ENCODE assay signal across 20 cellular contexts in the genomic region with DNA sequence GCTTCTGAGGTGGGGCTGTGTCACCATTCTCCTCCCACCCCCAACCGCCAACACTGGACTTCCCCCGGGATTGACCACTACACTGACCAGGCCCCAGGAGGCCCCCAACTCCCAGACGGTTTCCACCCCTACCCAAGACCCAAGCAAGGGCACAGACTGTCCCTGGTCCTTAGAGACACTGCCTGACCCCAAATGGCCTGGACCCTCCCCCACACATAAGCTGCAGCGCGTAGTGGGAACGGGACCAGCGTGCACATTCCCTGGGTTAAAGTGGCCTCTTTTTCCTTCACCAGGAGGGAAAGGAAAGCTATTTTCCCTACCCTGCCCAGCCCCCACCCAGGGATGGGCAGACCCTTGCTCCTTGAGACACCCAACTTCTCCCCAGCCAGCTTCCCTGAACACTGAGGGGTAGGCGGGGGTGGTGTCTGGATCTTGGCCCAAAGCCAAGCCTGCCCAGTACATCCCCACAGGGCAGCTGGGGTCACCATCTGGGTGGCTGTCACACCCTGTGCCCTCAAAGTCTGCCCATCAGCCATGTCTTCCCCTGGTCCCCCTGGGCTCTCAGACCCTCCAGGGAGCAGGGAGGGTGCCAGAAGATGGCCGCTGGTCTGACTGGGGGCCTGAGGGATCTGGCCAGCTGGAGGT. TPM values are rescaled to one million over a fixed set of nuclear protein-coding genes. Genes with fewer than 3 reads are reported as not detected.
DNase-seq lines count a peak whose midpoint lies in the region; ATAC-seq and TF ChIP-seq lines count a peak whose summit lies in the region.
"Had no signal": no experiment of that assay in that cellular context is flagged by ENCODE, and none has a peak within 500 bp of the region (broad histone marks: within the 10 kb centered on the region; RNA-seq: fewer than 3 reads in every experiment).

No MANE protein-coding gene starts in this region.

- H3K27ac ChIP-seq in VCaP = peak overlapping the region; percentile 85; the same call in 1 of the 2 replicates
- H3K27ac ChIP-seq: esophagus squamous epithelium, right atrium auricular region had no signal

- H3K27me3 Mint-ChIP-seq in activated naive CD4-positive, alpha-beta T cell treated with anti-CD3 and anti-CD28 coated beads, Interleukin-2, amount 50 U/mL, for 24 hours = peaks cover 8% of the 10 kb centered on the region
- peaks cover 26% of the 10 kb centered on the region for H3K27me3 Mint-ChIP-seq in activated naive CD4-positive, alpha-beta T cell treated with anti-CD3 and anti-CD28 coated beads for 36 hours (ENCODE audit: low read depth)

- H3K27ac Mint-ChIP-seq in activated naive CD4-positive, alpha-beta T cell treated with anti-CD3 and anti-CD28 coated beads, Interleukin-2, amount 50 U/mL, for 24 hours = no peak overlapping the region
- no peak overlapping the region for H3K27ac Mint-ChIP-seq in activated naive CD4-positive, alpha-beta T cell treated with anti-CD3 and anti-CD28 coated beads for 36 hours
- no peak overlapping the region for H3K27ac Mint-ChIP-seq in stimulated activated effector memory CD8-positive, alpha-beta T cell treated with anti-CD3 and anti-CD28 coated beads, Interleukin-12 subunit alpha, Interleukin-12 subunit beta, amount 100 ng/mL, for 72 hours
- H3K27ac Mint-ChIP-seq: activated naive CD8-positive, alpha-beta T cell; CD14-positive monocyte; effector memory CD8-positive, alpha-beta T cell had no signal

- no peak for TF ChIP-seq CTCF in VCaP (conservative IDR thresholded peaks at IDR 0.05)

- H3K36me3 Mint-ChIP-seq in activated naive CD4-positive, alpha-beta T cell treated with anti-CD3 and anti-CD28 coated beads, Interleukin-2, amount 50 U/mL, for 24 hours = no peaks in the 10 kb centered on the region
- no peaks in the 10 kb centered on the region for H3K36me3 Mint-ChIP-seq in activated naive CD4-positive, alpha-beta T cell treated with anti-CD3 and anti-CD28 coated beads for 36 hours (ENCODE audit: low read depth)
- peaks cover 7% of the 10 kb centered on the region for H3K36me3 Mint-ChIP-seq in stimulated activated effector memory CD8-positive, alpha-beta T cell treated with anti-CD3 and anti-CD28 coated beads, Interleukin-12 subunit alpha, Interleukin-12 subunit beta, amount 100 ng/mL, for 72 hours
- H3K36me3 Mint-ChIP-seq: activated naive CD8-positive, alpha-beta T cell; CD14-positive monocyte had no signal

- H3K4me1 Mint-ChIP-seq in activated naive CD4-positive, alpha-beta T cell treated with anti-CD3 and anti-CD28 coated beads, Interleukin-2, amount 50 U/mL, for 24 hours = peaks cover 6% of the 10 kb centered on the region
- peaks cover 7% of the 10 kb centered on the region for H3K4me1 Mint-ChIP-seq in activated naive CD4-positive, alpha-beta T cell treated with anti-CD3 and anti-CD28 coated beads for 36 hours (ENCODE audit: low read depth)
- peaks cover 14% of the 10 kb centered on the region for H3K4me1 Mint-ChIP-seq in stimulated activated effector memory CD8-positive, alpha-beta T cell treated with anti-CD3 and anti-CD28 coated beads, Interleukin-12 subunit alpha, Interleukin-12 subunit beta, amount 100 ng/mL, for 72 hours

- no peak for ATAC-seq in stimulated activated effector memory CD8-positive, alpha-beta T cell treated with anti-CD3 and anti-CD28 coated beads, Interleukin-12 subunit alpha, Interleukin-12 subunit beta, amount 100 ng/mL, for 72 hours
- ATAC-seq: effector memory CD8-positive, alpha-beta T cell; Right ventricle myocardium inferior had no signal

- no peak for DNase-seq in activated naive CD4-positive, alpha-beta T cell treated with anti-CD3 and anti-CD28 coated beads for 36 hours
- no peak for DNase-seq in stimulated activated effector memory CD8-positive, alpha-beta T cell treated with anti-CD3 and anti-CD28 coated beads, Interleukin-12 subunit alpha, Interleukin-12 subunit beta, amount 100 ng/mL, for 72 hours (ENCODE audit: low spot score in 2 of 2)
- no peak for DNase-seq in cortex of kidney (lab: John Stamatoyannopoulos, UW)
- DNase-seq in effector CD4-positive, alpha-beta T cell = no peak
- DNase-seq: activated CD4-positive, alpha-beta T cell treated with anti-CD3 and anti-CD28 coated beads for 4 hours; DMS 273 treated with DMSO at 0.1 percent for 48 hours; effector memory CD8-positive, alpha-beta T cell; esophagus squamous epithelium; HCEC 1CT; mammary epithelial cell; NCI-H1092 treated with DMSO at 0.1 percent for 48 hours; NCI-H2081 treated with DMSO at 0.1 percent for 48 hours; NCI-H446 treated with DMSO at 0.1 percent for 48 hours; occipital lobe had no signal

- intact Hi-C loops in activated naive CD4-positive, alpha-beta T cell treated with anti-CD3 and anti-CD28 coated beads for 36 hours (cut with micrococcal nuclease) = no loop called here

- CTCF ChIA-PET in activated naive CD4-positive, alpha-beta T cell treated with anti-CD3 and anti-CD28 coated beads for 36 hours (lab: Charles Lee) = interaction anchor here (1.4 to 1.6 kb wide), 2 partner anchors 10 to 21 kb away, joined by 3 to 8 read pairs; no protein-coding TSS in a partner anchor

- H3K4me3 Mint-ChIP-seq in activated naive CD4-positive, alpha-beta T cell treated with anti-CD3 and anti-CD28 coated beads, Interleukin-2, amount 50 U/mL, for 24 hours = peak overlapping the region; percentile 26
- no peak overlapping the region for H3K4me3 Mint-ChIP-seq in activated naive CD4-positive, alpha-beta T cell treated with anti-CD3 and anti-CD28 coated beads for 36 hours
- peak overlapping the region; percentile 72 for H3K4me3 Mint-ChIP-seq in stimulated activated effector memory CD8-positive, alpha-beta T cell treated with anti-CD3 and anti-CD28 coated beads, Interleukin-12 subunit alpha, Interleukin-12 subunit beta, amount 100 ng/mL, for 72 hours

- H3K9me3 Mint-ChIP-seq in activated naive CD4-positive, alpha-beta T cell treated with anti-CD3 and anti-CD28 coated beads, Interleukin-2, amount 50 U/mL, for 24 hours = no peaks in the 10 kb centered on the region
- H3K9me3 Mint-ChIP-seq in activated naive CD4-positive, alpha-beta T cell treated with anti-CD3 and anti-CD28 coated beads for 36 hours = no peaks in the 10 kb centered on the region
- H3K9me3 Mint-ChIP-seq in stimulated activated effector memory CD8-positive, alpha-beta T cell treated with anti-CD3 and anti-CD28 coated beads, Interleukin-12 subunit alpha, Interleukin-12 subunit beta, amount 100 ng/mL, for 72 hours = no peaks in the 10 kb centered on the region
- H3K9me3 Mint-ChIP-seq: effector memory CD8-positive, alpha-beta T cell had no signal

RNA-seq across cellular contexts. Expression of a gene that starts 1.6 kb away (rescaled TPM):
- 10 to 100 TPM; 12.3 to 12.4 TPM for total RNA-seq in activated naive CD4-positive, alpha-beta T cell treated with anti-CD3 and anti-CD28 coated beads for 36 hours

RNA-seq across cellular contexts. Expression of a gene that starts 7.1 kb away (rescaled TPM):
- 10 to 100 TPM; 17.5 to 17.9 TPM for total RNA-seq in activated naive CD4-positive, alpha-beta T cell treated with anti-CD3 and anti-CD28 coated beads for 36 hours

RNA-seq across cellular contexts. Expression of a gene that starts 12.0 kb away (rescaled TPM):
- 10 to 100 TPM; 35.4 to 38.0 TPM for total RNA-seq in activated naive CD4-positive, alpha-beta T cell treated with anti-CD3 and anti-CD28 coated beads for 36 hours

RNA-seq across cellular contexts. Expression of a gene that starts 18.3 kb away (rescaled TPM):
- total RNA-seq in activated naive CD4-positive, alpha-beta T cell treated with anti-CD3 and anti-CD28 coated beads for 36 hours = 10 to 100 TPM; 44.5 to 47.8 TPM

RNA-seq across cellular contexts. Expression of a gene that starts 44.4 kb away (rescaled TPM):
- total RNA-seq in activated naive CD4-positive, alpha-beta T cell treated with anti-CD3 and anti-CD28 coated beads for 36 hours = 10 to 100 TPM in 1 of 2 experiments, 1 to 10 TPM in 1; 9.8 to 10.4 TPM
